23 cellular contexts compared by ENCODE assay signal in the genomic region with DNA sequence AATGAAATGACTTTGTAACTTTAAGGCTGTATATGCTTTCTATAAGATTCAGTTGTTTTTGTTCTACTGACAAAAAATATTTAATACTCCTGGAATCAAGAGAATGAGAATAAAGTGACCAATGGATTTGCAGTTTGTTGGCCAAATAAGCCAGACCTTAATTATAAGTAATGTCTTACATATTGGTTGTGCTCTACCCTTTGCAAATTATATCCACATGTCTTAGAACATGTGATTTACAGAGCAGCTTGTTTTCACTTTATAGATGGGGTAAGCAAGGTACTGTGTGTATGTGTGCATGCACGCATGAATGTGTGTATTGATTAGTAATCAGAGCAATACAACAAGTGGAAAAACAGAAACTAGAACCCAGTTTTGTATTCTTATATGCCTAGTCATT.
"Had no signal": no experiment of that assay in that cellular context is flagged by ENCODE, and none has a peak within 500 bp of the region (broad histone marks: within the 10 kb centered on the region; RNA-seq: fewer than 3 reads in every experiment).

No MANE protein-coding gene starts in this region.

- DNase-seq: effector CD4-positive, alpha-beta T cell; endodermal cell; erythroblast; foreskin keratinocyte; kidney; left cardiac atrium; left ventricle myocardium inferior; lower lobe of right lung; midbrain; nucleus accumbens; ovary; right lobe of liver; stimulated activated CD4-positive, alpha-beta T cell treated with anti-CD3 and anti-CD28 coated beads, Interleukin-4, amount 100 ng/mL, for 1 hour; stimulated activated CD8-positive, alpha-beta memory T cell treated with anti-CD3 and anti-CD28 coated beads, Interleukin-4, amount 100 ng/mL, for 48 hours; stimulated activated naive CD8-positive, alpha-beta T cell treated with anti-CD3 and anti-CD28 coated beads, Interleukin-15, Interleukin-2, amounts not matched to agents 100 U/mL and 50 U/mL, for 24 hours; thyroid gland; uterus had no signal

- H3K27me3 ChIP-seq: foreskin keratinocyte, neural progenitor cell, ovary, right lobe of liver, suprapubic skin, thyroid gland, uterus had no signal

- H3K27ac ChIP-seq: coronary artery, foreskin keratinocyte, left ventricle myocardium inferior, lower lobe of right lung, neural progenitor cell, ovary, right lobe of liver, suprapubic skin, thyroid gland, uterus had no signal

- H3K4me2 ChIP-seq: neural progenitor cell had no signal

- H2AFZ ChIP-seq: neural progenitor cell had no signal

- FAIRE-seq: endothelial cell of umbilical vein, kidney had no signal

- ATAC-seq: foreskin keratinocyte; left cardiac atrium; lower lobe of right lung; natural killer cell treated with Interleukin-12 subunit alpha and Interleukin-12 subunit beta and Interleukin-15 and Interleukin-18, amount 100 ng/mL, for 72 hours; right lobe of liver; stimulated activated effector memory CD8-positive, alpha-beta T cell treated with anti-CD3 and anti-CD28 coated beads, Interleukin-12 subunit alpha, Interleukin-12 subunit beta, amount 100 ng/mL, for 72 hours; stimulated activated naive CD8-positive, alpha-beta T cell treated with anti-CD3 and anti-CD28 coated beads, Interleukin-15, Interleukin-2, amounts not matched to agents 100 U/mL and 50 U/mL, for 24 hours had no signal

- H3K36me3 ChIP-seq: left ventricle myocardium inferior, lower lobe of right lung, neural progenitor cell, ovary, right lobe of liver, suprapubic skin, thyroid gland, uterus had no signal

- H3K9ac ChIP-seq: neural progenitor cell had no signal

- H3K4me1 ChIP-seq: foreskin keratinocyte, right lobe of liver, thyroid gland, uterus had no signal

- H3K4me3 ChIP-seq: coronary artery, left ventricle myocardium inferior, lower lobe of right lung, neural progenitor cell, ovary, right lobe of liver, suprapubic skin, thyroid gland, uterus had no signal

- H3K9me3 ChIP-seq: left ventricle myocardium inferior, lower lobe of right lung, ovary, right lobe of liver, suprapubic skin, thyroid gland, uterus had no signal
